Comparison of ENCODE assay signal across 28 cellular contexts in the genomic region with DNA sequence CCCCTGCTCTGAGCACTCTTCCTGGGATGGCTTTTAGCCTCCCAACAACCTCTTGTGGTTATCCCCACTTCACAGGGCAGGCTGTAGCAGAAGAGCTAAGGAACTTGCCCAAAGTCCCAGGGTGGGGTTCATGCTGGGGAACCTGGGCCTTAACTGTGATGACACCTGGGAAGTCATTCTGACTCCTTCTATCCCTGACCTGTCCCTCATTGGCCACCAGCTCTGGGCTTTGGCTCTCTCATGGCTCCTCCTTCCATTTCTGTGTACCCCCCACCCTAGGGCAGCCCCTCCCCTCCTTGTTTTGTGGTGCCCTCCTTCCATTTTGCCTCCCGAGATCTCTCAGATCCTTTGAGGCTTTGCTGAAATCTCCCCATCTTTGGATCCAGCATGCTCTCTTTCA. TPM values are rescaled to one million over a fixed set of nuclear protein-coding genes. Genes with fewer than 3 reads are reported as not detected.
DNase-seq lines count a peak whose midpoint lies in the region; ATAC-seq, FAIRE-seq and TF ChIP-seq lines count a peak whose summit lies in the region.
"Had no signal": no experiment of that assay in that cellular context is flagged by ENCODE, and none has a peak within 500 bp of the region (broad histone marks: within the 10 kb centered on the region; RNA-seq: fewer than 3 reads in every experiment).

No MANE protein-coding gene starts in this region.

- H3K27me3 Mint-ChIP-seq in activated naive CD4-positive, alpha-beta T cell treated with anti-CD3 and anti-CD28 coated beads for 36 hours (ENCODE audit: low read depth), result no peaks in the 10 kb centered on the region
- H3K27me3 Mint-ChIP-seq: CD4-positive, CD25-positive, alpha-beta regulatory T cell; naive thymus-derived CD8-positive, alpha-beta T cell; stimulated activated memory B cell treated with anti-CD40 and anti-IgM and Interleukin-4, amounts not matched to agents 10 μg/mL and 1 μg/mL and 100 μg/mL, for 72 hours had no signal

- H3K79me2 ChIP-seq in K562 (ENCODE audit: control insufficient read depth, insufficient read depth, low read length), result peaks cover 46% of the 10 kb centered on the region

- CTCF ChIA-PET in K562 (lab: Yijun Ruan, JAX; ENCODE audit: low intra/inter-chr PET ratio), result interaction anchor here (4.8 kb wide), 1 partner anchor 12 kb away, joined by 87 read pairs; no protein-coding TSS in a partner anchor
- CTCF ChIA-PET in activated naive CD4-positive, alpha-beta T cell treated with anti-CD3 and anti-CD28 coated beads for 36 hours (lab: Charles Lee), result interaction anchor here (0.6 to 6.0 kb wide), 3 partner anchors 11 to 180 kb away, joined by 4 to 90 read pairs (median 5); no protein-coding TSS in a partner anchor

- H3K4me1 Mint-ChIP-seq in activated naive CD4-positive, alpha-beta T cell treated with anti-CD3 and anti-CD28 coated beads for 36 hours (ENCODE audit: low read depth), result peaks cover 11% of the 10 kb centered on the region

- no peak overlapping the region for H2AFZ ChIP-seq in K562 (ENCODE audit: low read depth, low read length)
- H2AFZ ChIP-seq: GM23338 had no signal

- H3K9ac ChIP-seq in K562 (ENCODE audit: insufficient read depth in 1 of 2, low read depth in 2 of 2, low read length in 2 of 2), result peak overlapping the region in 1 of 2 experiments; percentile 85; a peak in 2 of 4 replicates

- H3K27ac ChIP-seq in HL-60 (replicated peaks), result peak overlapping the region; percentile 48
- no peak overlapping the region for H3K27ac ChIP-seq in K562 (ENCODE audit: extremely low read depth, low read depth, low read length)
- peak overlapping the region; percentile 94 for H3K27ac ChIP-seq in lower lobe of right lung
- H3K27ac ChIP-seq in stomach, result peak overlapping the region in 3 of 5 donors; percentile 61 to 80 (median 74)
- H3K27ac ChIP-seq: epithelial cell of prostate had no signal

- H3K9me3 ChIP-seq in K562 (replicated peaks; ENCODE audit: control insufficient read depth, insufficient read depth, low read depth, low read length) (peaks cover 6% of the 10 kb centered on the region), lower lobe of right lung (no peaks in the 10 kb centered on the region), stomach (no peaks in the 10 kb centered on the region)
- H3K9me3 ChIP-seq: body of pancreas, suprapubic skin had no signal

- DNase-seq in HL-60 (ENCODE audit: low read depth in 1 of 2, low spot score in 1 of 2) (no peak), K562 (ENCODE audit: extremely low read depth in 1 of 4, low spot score in 3 of 4) (peak in 1 of 4 experiments; percentile 50), lower lobe of right lung (no peak), stomach (no peak), NCI-H1417 (lab: John Stamatoyannopoulos, UW) (no peak), foreskin melanocyte (no peak), NCI-H2171 (lab: John Stamatoyannopoulos, UW) (no peak)
- DNase-seq in activated naive CD4-positive, alpha-beta T cell treated with anti-CD3 and anti-CD28 coated beads for 36 hours, result no peak
- DNase-seq: activated CD4-positive, CD25-positive, alpha-beta regulatory T cell; activated CD8-positive, alpha-beta memory T cell treated with anti-CD3 and anti-CD28 coated beads, Interleukin-2, amount 10 ng/mL, durations not matched to agents 7 days and 5 days; activated T-cell treated with anti-CD3 and anti-CD28 coated beads, Interleukin-2, amount 50 U/mL, for 48 hours; body of pancreas; CD4-positive, CD25-positive, alpha-beta regulatory T cell; HFFc6; IMR-90; midbrain; naive thymus-derived CD8-positive, alpha-beta T cell; NCI-H1092; NCI-H2029; NCI-H2227 treated with DMSO at 0.1 percent for 48 hours; NCI-H69; stimulated activated CD4-positive, alpha-beta T cell treated with anti-CD3 and anti-CD28 coated beads, Interleukin-4, amount 100 ng/mL, for 4 hours had no signal

- TF ChIP-seq POLR2A in K562 (conservative IDR thresholded peaks at IDR 0.05) (no peak), stomach (IDR thresholded peaks at IDR 0.05) (no peak)

- H3K27me3 ChIP-seq in HL-60 (ENCODE audit: insufficient read depth, poor library complexity, severe bottlenecking) (no peaks in the 10 kb centered on the region), K562 (ENCODE audit: control insufficient read depth in 2 of 2, insufficient read depth in 2 of 2, low read length in 2 of 2) (no peaks in the 10 kb centered on the region), lower lobe of right lung (ENCODE audit: low read depth) (no peaks in the 10 kb centered on the region), stomach (no peaks in the 10 kb centered on the region)
- H3K27me3 ChIP-seq: body of pancreas, suprapubic skin had no signal

- H3K27ac Mint-ChIP-seq in activated naive CD4-positive, alpha-beta T cell treated with anti-CD3 and anti-CD28 coated beads for 36 hours, result no peak overlapping the region
- H3K27ac Mint-ChIP-seq: activated CD8-positive, alpha-beta memory T cell treated with anti-CD3 and anti-CD28 coated beads, Interleukin-2, amount 10 ng/mL, durations not matched to agents 7 days and 5 days; GM23338; naive thymus-derived CD8-positive, alpha-beta T cell; stimulated activated memory B cell treated with anti-CD40 and anti-IgM and Interleukin-4, amounts not matched to agents 10 μg/mL and 1 μg/mL and 100 μg/mL, for 72 hours had no signal

- H3K4me3 Mint-ChIP-seq in activated naive CD4-positive, alpha-beta T cell treated with anti-CD3 and anti-CD28 coated beads for 36 hours, result no peak overlapping the region
- H3K4me3 Mint-ChIP-seq: activated CD8-positive, alpha-beta memory T cell treated with anti-CD3 and anti-CD28 coated beads, Interleukin-2, amount 10 ng/mL, durations not matched to agents 7 days and 5 days; GM23338; HFFc6; stimulated activated memory B cell treated with anti-CD40 and anti-IgM and Interleukin-4, amounts not matched to agents 10 μg/mL and 1 μg/mL and 100 μg/mL, for 72 hours had no signal

- H3K4me1 ChIP-seq in K562 (replicated peaks in 1 of 2; ENCODE audit: control insufficient read depth in 2 of 2, insufficient read depth in 2 of 2, low read length in 2 of 2), result peaks cover 39 to 64% of the 10 kb centered on the region in 2 experiments
- peaks cover 73% of the 10 kb centered on the region for H3K4me1 ChIP-seq in lower lobe of right lung
- H3K4me1 ChIP-seq in stomach, result peaks cover 4 to 68% (median 46%) of the 10 kb centered on the region in 4 donors

- H3K36me3 ChIP-seq in K562 (ENCODE audit: control insufficient read depth, insufficient read depth, low read length) (peaks cover 26% of the 10 kb centered on the region), lower lobe of right lung (peaks cover 12% of the 10 kb centered on the region), stomach (peaks cover 8 to 13% (median 12%) of the 10 kb centered on the region in 4 donors)

- peaks cover 18% of the 10 kb centered on the region for H3K9me1 ChIP-seq in K562 (ENCODE audit: control insufficient read depth, insufficient read depth, low read length)

- no peak for TF ChIP-seq EP300 in K562 (IDR thresholded peaks at IDR 0.05; ENCODE audit: low read length)
- TF ChIP-seq EP300 in stomach (IDR thresholded peaks at IDR 0.05), result no peak

- 0 out of 2 replicates have a peak, but pooled peaks cover 6% of the 10 kb centered on the region for H4K20me1 ChIP-seq in K562 (replicated peaks; ENCODE audit: control insufficient read depth, insufficient read depth, low read length)

- BruUV-seq in K562 (replicated peaks; lab: Mats Ljungman, UMichigan), result no TSS peak

- TF ChIP-seq CTCF in HL-60 (IDR thresholded peaks at IDR 0.05; ENCODE audit: insufficient read depth, low read length) (no peak), K562 (IDR thresholded peaks at IDR 0.05 in 2 of 3, conservative IDR thresholded peaks at IDR 0.05 in 1 of 3; ENCODE audit: insufficient read depth in 2 of 3, low read depth in 1 of 3, low read length in 3 of 3) (no peak), lower lobe of right lung (IDR thresholded peaks at IDR 0.05) (no peak), stomach (IDR thresholded peaks at IDR 0.05) (no peak)

- POLR2A ChIA-PET in K562 (lab: Yijun Ruan, JAX), result interaction anchor here (0.6 to 42.4 kb wide), 11 partner anchors 16 to 570 kb away, joined by 3 to 1041 read pairs (median 4); partner anchors contain the start of genes MAPK1, PPIL2 and ZNF280A

- FAIRE-seq in K562 (lab: Jason Lieb, UNC), result no peak
- FAIRE-seq: GM12878 had no signal

- TF ChIP-seq RAD21 in K562 (CRISPR knock-in tag; conservative IDR thresholded peaks at IDR 0.05 in 1 of 2, IDR thresholded peaks at IDR 0.05 in 1 of 2), result no peak

- ATAC-seq in K562 (no peak), lower lobe of right lung (no peak)
- ATAC-seq: activated CD8-positive, alpha-beta memory T cell treated with anti-CD3 and anti-CD28 coated beads, Interleukin-2, amount 10 ng/mL, durations not matched to agents 7 days and 5 days; body of pancreas; GM12878; GM23338; naive thymus-derived CD8-positive, alpha-beta T cell; Panc1; stimulated activated memory B cell treated with anti-CD40 and anti-IgM and Interleukin-4, amounts not matched to agents 10 μg/mL and 1 μg/mL and 100 μg/mL, for 72 hours had no signal

- H3K4me3 ChIP-seq in HL-60 (replicated peaks; ENCODE audit: insufficient read depth, low read length) (no peak overlapping the region), K562 (no peak overlapping the region), lower lobe of right lung (peak overlapping the region; percentile 0), stomach (no peak overlapping the region)
- H3K4me3 ChIP-seq: body of pancreas, GM12878, GM23338, suprapubic skin had no signal

- H3K9me3 Mint-ChIP-seq in activated naive CD4-positive, alpha-beta T cell treated with anti-CD3 and anti-CD28 coated beads for 36 hours, result no peaks in the 10 kb centered on the region
- H3K9me3 Mint-ChIP-seq: CD4-positive, CD25-positive, alpha-beta regulatory T cell; HFFc6; naive thymus-derived CD8-positive, alpha-beta T cell; stimulated activated memory B cell treated with anti-CD40 and anti-IgM and Interleukin-4, amounts not matched to agents 10 μg/mL and 1 μg/mL and 100 μg/mL, for 72 hours had no signal

- intact Hi-C loops in K562 (cut with micrococcal nuclease), result no loop called here
- intact Hi-C loops in lower lobe of right lung (cut with DNase I), result no loop called here
- intact Hi-C loops in stomach (cut with DNase I; ENCODE audit: low total_unique reads), result no loop called here
- intact Hi-C loops in activated naive CD4-positive, alpha-beta T cell treated with anti-CD3 and anti-CD28 coated beads for 36 hours (cut with micrococcal nuclease), result no loop called here

- 84% methylated on average over 1 of the region's 1 CpG for WGBS in K562 (ENCODE audit: insufficient coverage, low coverage, missing lambda C conversion rate)
- WGBS in stomach, 5 donors, result 79 to 94% (median 88%) methylated on average over 1 of the region's 1 CpG

- peaks cover 1% of the 10 kb centered on the region for H3K36me3 Mint-ChIP-seq in activated naive CD4-positive, alpha-beta T cell treated with anti-CD3 and anti-CD28 coated beads for 36 hours (ENCODE audit: low read depth)

- in situ Hi-C loops in K562 (cut with MboI), result loop anchor here (5.0 to 25.0 kb wide), 5 partner anchors 238 to 813 kb away; partner anchors contain the start of gene HIC2

- H3K4me2 ChIP-seq in K562 (ENCODE audit: insufficient read depth, low read length), result no peak overlapping the region
- H3K4me2 ChIP-seq: GM23338 had no signal

RNA-seq across cellular contexts. Expression of gene PPM1F, which starts 2.7 kb away (rescaled TPM):
- total RNA-seq in K562 (2011; cell fraction: chromatin; rRNA removed; ENCODE audit: low replicate concordance), result 103 and 226 TPM in 2 replicates
- 122 and 135 TPM in 2 replicates for total RNA-seq in K562 (2011; cell fraction: nucleolus; rRNA removed)
- 120 and 153 TPM in 2 replicates for total RNA-seq in K562 (2011; cell fraction: nucleoplasm; rRNA removed)
- total RNA-seq in K562 (2014; rRNA removed) (132 and 153 TPM in 2 replicates), K562 (2014; rRNA removed; fragmentation: Illumina TruSeq; extraction: Trizol) (33.1 and 36.9 TPM in 2 replicates), K562 (2015; rRNA removed; fragmentation: Illumina TruSeq; extraction: Trizol) (74.6 and 75.0 TPM in 2 replicates), K562 (2021) (157 and 159 TPM in 2 replicates), lower lobe of right lung (51.0 TPM), stomach (100 to 1,000 TPM in 1 of 5 donors, 10 to 100 TPM in 4; 12.6 to 285 (median 22.3) TPM)
- polyA plus RNA-seq in K562 (2011; rRNA removed) (64.0 and 73.1 TPM in 2 replicates), K562 (2014; fragmentation: Illumina TruSeq; extraction: Trizol) (53.8 and 92.1 TPM in 2 replicates), K562 (2014; fragmentation: Nextera tagmentation; extraction: Ambion mirVana) (1 to 10 TPM; 2.1 to 4.5 TPM), K562 (2014; rRNA removed) (110 and 121 TPM in 2 replicates), stomach (1 to 10 TPM; 6.7 to 9.9 (median 8.1) TPM)
- polyA plus RNA-seq in K562 (2011; cell fraction: cytosol; rRNA removed), result 74.8 and 124 TPM in 2 replicates
- polyA plus RNA-seq in K562 (2011; cell fraction: nucleus; rRNA removed), result 187 and 284 TPM in 2 replicates
- 81.6 and 118 TPM in 2 replicates for polyA plus RNA-seq in K562 (2012)
- polyA minus RNA-seq in K562 (2011; rRNA and poly(A)+ RNA removed), result 29.5 and 43.3 TPM in 2 replicates
- 53.3 and 68.1 TPM in 2 replicates for polyA minus RNA-seq in K562 (2011; cell fraction: cytosol; rRNA and poly(A)+ RNA removed)
- 34.9 and 45.5 TPM in 2 replicates for polyA minus RNA-seq in K562 (2011; cell fraction: nucleus; rRNA and poly(A)+ RNA removed)
- total RNA-seq in activated naive CD4-positive, alpha-beta T cell treated with anti-CD3 and anti-CD28 coated beads for 36 hours, result 10 to 100 TPM; 23.0 to 24.3 TPM

RNA-seq across cellular contexts. Expression of gene TOP3B, which starts 32.6 kb away (rescaled TPM):
- 654 and 1,271 TPM in 2 replicates for total RNA-seq in K562 (2011; cell fraction: chromatin; rRNA removed; ENCODE audit: low replicate concordance)
- total RNA-seq in K562 (2011; cell fraction: nucleolus; rRNA removed), result 667 and 676 TPM in 2 replicates
- total RNA-seq in K562 (2011; cell fraction: nucleoplasm; rRNA removed), result 562 and 595 TPM in 2 replicates
- 168 and 209 TPM in 2 replicates for total RNA-seq in K562 (2014; rRNA removed)
- 70.7 and 93.0 TPM in 2 replicates for total RNA-seq in K562 (2014; rRNA removed; fragmentation: Illumina TruSeq; extraction: Trizol)
- 132 and 135 TPM in 2 replicates for total RNA-seq in K562 (2015; rRNA removed; fragmentation: Illumina TruSeq; extraction: Trizol)
- total RNA-seq in K562 (2021), result 182 and 188 TPM in 2 replicates
- 77.5 and 115 TPM in 2 replicates for polyA plus RNA-seq in K562 (2011; rRNA removed)
- 70.1 and 77.8 TPM in 2 replicates for polyA plus RNA-seq in K562 (2011; cell fraction: cytosol; rRNA removed)
- 984 and 1,286 TPM in 2 replicates for polyA plus RNA-seq in K562 (2011; cell fraction: nucleus; rRNA removed)
- polyA plus RNA-seq in K562 (2012), result 96.9 and 122 TPM in 2 replicates
- 112 and 123 TPM in 2 replicates for polyA plus RNA-seq in K562 (2014; fragmentation: Illumina TruSeq; extraction: Trizol)
- 10 to 100 TPM in 1 of 2 experiments, 1 to 10 TPM in 1; 3.0 to 11.5 TPM for polyA plus RNA-seq in K562 (2014; fragmentation: Nextera tagmentation; extraction: Ambion mirVana)
- 153 and 161 TPM in 2 replicates for polyA plus RNA-seq in K562 (2014; rRNA removed)
- polyA minus RNA-seq in K562 (2011; rRNA and poly(A)+ RNA removed), result 98.9 and 108 TPM in 2 replicates
- 76.3 and 79.3 TPM in 2 replicates for polyA minus RNA-seq in K562 (2011; cell fraction: cytosol; rRNA and poly(A)+ RNA removed)
- polyA minus RNA-seq in K562 (2011; cell fraction: nucleus; rRNA and poly(A)+ RNA removed), result 248 and 295 TPM in 2 replicates
- total RNA-seq in lower lobe of right lung, result 32.1 TPM
- total RNA-seq in stomach, result 100 to 1,000 TPM in 1 of 5 donors, 10 to 100 TPM in 4; 25.0 to 509 (median 38.5) TPM
- polyA plus RNA-seq in stomach, result 10 to 100 TPM in 1 of 3 donors, 1 to 10 TPM in 2; 3.8 to 13.8 (median 5.9) TPM
- 10 to 100 TPM; 41.2 to 41.4 TPM for total RNA-seq in activated naive CD4-positive, alpha-beta T cell treated with anti-CD3 and anti-CD28 coated beads for 36 hours
